ENCODE assay signal across 18 cellular contexts in genomic region chr6:40965046-40965445, GRCh38.
"Had no signal": no experiment of that assay in that cellular context is flagged by ENCODE, and none has a peak within 500 bp of the region (broad histone marks: within the 10 kb centered on the region; RNA-seq: fewer than 3 reads in every experiment).

No MANE protein-coding gene starts in this region.

- H3K27me3 ChIP-seq: gastrocnemius medialis, pancreas, sigmoid colon, upper lobe of right lung had no signal

- DNase-seq: activated CD4-positive, alpha-beta memory T cell treated with anti-CD3 and anti-CD28 coated beads for 36 hours; activated CD4-positive, alpha-beta T cell treated with anti-CD3 and anti-CD28 coated beads for 36 hours; activated CD8-positive, alpha-beta memory T cell treated with anti-CD3 and anti-CD28 coated beads, Interleukin-2, amount 10 ng/mL, durations not matched to agents 7 days and 5 days; activated naive CD4-positive, alpha-beta T cell; activated naive CD8-positive, alpha-beta T cell treated with anti-CD3 and anti-CD28 coated beads for 36 hours; amygdala; cortex of kidney; gastrocnemius medialis; head of caudate nucleus; lower lobe of right lung; natural killer cell; pancreas; sigmoid colon; stimulated activated naive CD4-positive, alpha-beta T cell; upper lobe of right lung had no signal

- H3K4me1 ChIP-seq: lower lobe of right lung, pancreas, sigmoid colon, upper lobe of right lung had no signal

- ATAC-seq: activated CD4-positive, alpha-beta T cell treated with anti-CD3 and anti-CD28 coated beads for 36 hours; activated CD8-positive, alpha-beta memory T cell treated with anti-CD3 and anti-CD28 coated beads, Interleukin-2, amount 10 ng/mL, durations not matched to agents 7 days and 5 days; activated T-helper 17 cell treated with anti-CD3 and anti-CD28 coated beads, Interleukin-2, amount 50 U/mL, for 72 hours; gastrocnemius medialis; lower lobe of right lung; natural killer cell; pancreas; upper lobe of right lung; WTC11 had no signal

- H3K27ac ChIP-seq: gastrocnemius medialis, lower lobe of right lung, neutrophil, pancreas, sigmoid colon, upper lobe of right lung had no signal

- H3K4me3 ChIP-seq: gastrocnemius medialis, lower lobe of right lung, pancreas, sigmoid colon, upper lobe of right lung had no signal

- H3K9me3 ChIP-seq: gastrocnemius medialis, lower lobe of right lung, neutrophil, pancreas, sigmoid colon, upper lobe of right lung had no signal

- H3K36me3 ChIP-seq: gastrocnemius medialis, lower lobe of right lung, neutrophil, pancreas, sigmoid colon, upper lobe of right lung had no signal
